In genomic region chr12:57882575-57882974, GRCh38 we compare ENCODE assay signal across 23 cellular contexts.
"Had no signal": no experiment of that assay in that cellular context is flagged by ENCODE, and none has a peak within 500 bp of the region (broad histone marks: within the 10 kb centered on the region; RNA-seq: fewer than 3 reads in every experiment).

No MANE protein-coding gene starts in this region.

- H3K4me3 ChIP-seq: esophagus squamous epithelium, left lung, pancreas, skin epidermis, thyroid gland had no signal

- H3K36me3 Mint-ChIP-seq: type B pancreatic cell had no signal

- H3K9me3 ChIP-seq: esophagus squamous epithelium, pancreas, thyroid gland had no signal

- H3K27ac Mint-ChIP-seq: effector memory CD8-positive, alpha-beta T cell; mesothelial cell of epicardium; nephron progenitor cell; type B pancreatic cell had no signal

- H3K27me3 Mint-ChIP-seq: effector memory CD8-positive, alpha-beta T cell; type B pancreatic cell had no signal

- H3K4me1 Mint-ChIP-seq: naive thymus-derived CD8-positive, alpha-beta T cell; stimulated activated naive CD8-positive, alpha-beta T cell treated with anti-CD3 and anti-CD28 coated beads, Interleukin-15, amount 100 ng/mL, for 72 hours had no signal

- H3K27me3 ChIP-seq: esophagus squamous epithelium, left lung, pancreas, thyroid gland had no signal

- DNase-seq: cortex of kidney; effector memory CD8-positive, alpha-beta T cell; erythroblast; esophagus squamous epithelium; foreskin melanocyte; head of caudate nucleus; left lung; mesenchymal stem cell; naive thymus-derived CD8-positive, alpha-beta T cell; nephron progenitor cell; occipital lobe; pancreas; stimulated activated CD4-positive, alpha-beta T cell treated with anti-CD3 and anti-CD28 coated beads, Interleukin-15, amount 100 ng/mL, for 24 hours; stimulated activated CD4-positive, alpha-beta T cell treated with anti-CD3 and anti-CD28 coated beads, Interleukin-2, amount 100 ng/mL, for 48 hours; stimulated activated naive CD4-positive, alpha-beta T cell; stimulated activated naive CD8-positive, alpha-beta T cell treated with anti-CD3 and anti-CD28 coated beads, Interleukin-15, amount 100 ng/mL, for 72 hours; thyroid gland had no signal

- H3K4me1 ChIP-seq: pancreas had no signal

- H3K4me3 Mint-ChIP-seq: effector memory CD8-positive, alpha-beta T cell; mesothelial cell of epicardium; naive thymus-derived CD8-positive, alpha-beta T cell; nephron progenitor cell; stimulated activated naive CD8-positive, alpha-beta T cell treated with anti-CD3 and anti-CD28 coated beads, Interleukin-15, amount 100 ng/mL, for 72 hours; type B pancreatic cell had no signal

- FAIRE-seq: endometrium, keratinocyte, pancreas had no signal

- H3K36me3 ChIP-seq: esophagus squamous epithelium, left lung, pancreas, thyroid gland had no signal

- H3K27ac ChIP-seq: left lung, pancreas, skin epidermis, thyroid gland had no signal

- ATAC-seq: effector memory CD8-positive, alpha-beta T cell; left lung; naive thymus-derived CD8-positive, alpha-beta T cell; pancreas; sciatic nerve; stimulated activated naive CD8-positive, alpha-beta T cell treated with anti-CD3 and anti-CD28 coated beads, Interleukin-15, amount 100 ng/mL, for 72 hours had no signal
